In genomic region chr6:2999005-2999620, GRCh38 we compare ENCODE assay signal across 8 cellular contexts. TPM values are rescaled to one million over a fixed set of nuclear protein-coding genes. Genes with fewer than 3 reads are reported as not detected.
A peak's percentile ranks its signal among the peaks of the same experiment; 100 is the strongest.
DNase-seq lines count a peak whose midpoint lies in the region; ATAC-seq and TF ChIP-seq lines count a peak whose summit lies in the region.

No MANE protein-coding gene starts in this region.

- WGBS in endodermal cell (ENCODE audit: insufficient coverage in 1 of 2, insufficient read length in 1 of 2), 2 experiments = 1 to 2% methylated on average over 21 to 30 of the region's 30 CpGs

- no peak overlapping the region for H3K9ac ChIP-seq in SK-N-MC (ENCODE audit: insufficient read length)
- H3K9ac ChIP-seq in endodermal cell (ENCODE audit: extremely low read depth, low read length, poor library complexity, severe bottlenecking) = peak overlapping the region; percentile 39

- peaks cover 15% of the 10 kb centered on the region for H3K36me3 Mint-ChIP-seq in endodermal cell (ENCODE audit: low read depth)

- intact Hi-C loops in uterus (cut with DNase I; ENCODE audit: low total_unique reads) = loop anchor here (5.0 kb wide), 1 partner anchor 58 kb away; no protein-coding TSS in a partner anchor

- TF ChIP-seq POLR2A in uterus (IDR thresholded peaks at IDR 0.05) = no peak

- H3K27me3 ChIP-seq in endodermal cell (ENCODE audit: control insufficient read depth, insufficient read depth, low read length, poor library complexity, severe bottlenecking) (peaks cover 8% of the 10 kb centered on the region), muscle layer of duodenum (ENCODE audit: low read depth, low read length) (no peaks in the 10 kb centered on the region), uterus (no peaks in the 10 kb centered on the region)

- H3K36me3 ChIP-seq in SK-N-MC (ENCODE audit: insufficient read depth, low read length) (no peaks in the 10 kb centered on the region; the same call in 1 of the 2 replicates), endodermal cell (ENCODE audit: control insufficient read depth, insufficient read depth, low read length) (no peaks in the 10 kb centered on the region), muscle layer of duodenum (ENCODE audit: control insufficient read depth in 1 of 2, insufficient read depth in 2 of 2, low read length in 2 of 2) (no peaks in the 10 kb centered on the region), uterus (no peaks in the 10 kb centered on the region)

- H3K4me3 ChIP-seq in GM12865 (ENCODE audit: low read depth, low read length) = peak overlapping the region; percentile 69
- H3K4me3 ChIP-seq in SK-N-MC = peak overlapping the region; percentile 98
- peak overlapping the region; percentile 85 for H3K4me3 ChIP-seq in endodermal cell (ENCODE audit: low read length)
- peak overlapping the region; percentile 61 to 84 for H3K4me3 ChIP-seq in muscle layer of duodenum (ENCODE audit: low read depth in 1 of 2, low read length in 2 of 2)
- peak overlapping the region; percentile 44 to 95 for H3K4me3 ChIP-seq in uterus

- H3K27me3 Mint-ChIP-seq in endodermal cell (ENCODE audit: insufficient read depth) = peaks cover 7% of the 10 kb centered on the region

- peak; percentile 82 for DNase-seq in A172 (ENCODE audit: low spot score)
- DNase-seq in GM12865 (ENCODE audit: low read depth) = peak; percentile 42
- DNase-seq in SK-N-MC (ENCODE audit: low read depth, low spot score) = no peak
- DNase-seq in endodermal cell = no peak
- no peak for DNase-seq in uterus
- DNase-seq in ecto neural progenitor cell (ENCODE audit: low spot score) = no peak

- H3K4me1 ChIP-seq in endodermal cell (ENCODE audit: control insufficient read depth, insufficient read depth, low read length) (no peaks in the 10 kb centered on the region), muscle layer of duodenum (ENCODE audit: control insufficient read depth in 1 of 2, insufficient read depth in 2 of 2, low read length in 2 of 2) (peaks cover 0 to 11% of the 10 kb centered on the region in 2 donors), uterus (no peaks in the 10 kb centered on the region)

- H3K9me3 Mint-ChIP-seq in endodermal cell = peaks cover under 1% of the 10 kb centered on the region

- H3K27ac Mint-ChIP-seq in endodermal cell = peak overlapping the region; percentile 59

- TF ChIP-seq CTCF in GM12865 (IDR thresholded peaks at IDR 0.05; ENCODE audit: insufficient read depth, low read depth, low read length, missing control alignments) (no peak), endodermal cell (conservative IDR thresholded peaks at IDR 0.05) (no peak), uterus (IDR thresholded peaks at IDR 0.05) (no peak)

- no peak overlapping the region for H3K27ac ChIP-seq in SK-N-MC
- H3K27ac ChIP-seq in endodermal cell (ENCODE audit: low read depth, low read length) = no peak overlapping the region
- peak overlapping the region; percentile 67 for H3K27ac ChIP-seq in muscle layer of duodenum (ENCODE audit: low read length)
- H3K27ac ChIP-seq in uterus = peak overlapping the region; percentile 80 to 87

- peaks cover 11% of the 10 kb centered on the region for H3K4me1 Mint-ChIP-seq in endodermal cell

- peak; percentile 30 for ATAC-seq in HG03135 (IDR thresholded peaks at IDR 0.05; ENCODE audit: unreplicated experiment)

- peak overlapping the region; percentile 79 for H3K4me3 Mint-ChIP-seq in endodermal cell

- H3K9me3 ChIP-seq in SK-N-MC (ENCODE audit: low read depth, low read length) (no peaks in the 10 kb centered on the region), endodermal cell (ENCODE audit: control insufficient read depth, low read length) (no peaks in the 10 kb centered on the region), muscle layer of duodenum (ENCODE audit: control insufficient read depth in 1 of 2, low read length in 2 of 2) (no peaks in the 10 kb centered on the region), uterus (no peaks in the 10 kb centered on the region)

RNA-seq across cellular contexts. Expression of gene NQO2, which starts 0.6 kb away (rescaled TPM):
- 61.6 and 74.5 TPM in 2 replicates for total RNA-seq in A172 (2014; rRNA removed; shearing (Covaris generic))
- 100 to 1,000 TPM in 1 of 2 donors, 10 to 100 TPM in 1; 50.8 to 199 TPM for total RNA-seq in endodermal cell
- 46.8 TPM for polyA plus RNA-seq in endodermal cell (2013, experiment 1 of 2)
- 40.7 TPM for polyA plus RNA-seq in endodermal cell (2013, experiment 2 of 2)
- total RNA-seq in uterus = 10 to 100 TPM in 3 of 4 donors, 1 to 10 TPM in 1; 7.8 to 50.3 (median 21.6) TPM

RNA-seq across cellular contexts. Expression of gene SERPINB6, which starts 27.7 kb away (rescaled TPM):
- 121 and 141 TPM in 2 replicates for total RNA-seq in A172 (2014; rRNA removed; shearing (Covaris generic))
- 100 to 1,000 TPM; 128 to 150 TPM for total RNA-seq in endodermal cell
- polyA plus RNA-seq in endodermal cell (2013, experiment 1 of 2) = 39.0 TPM
- polyA plus RNA-seq in endodermal cell (2013, experiment 2 of 2) = 39.4 TPM
- 100 to 1,000 TPM in 3 of 4 donors, 10 to 100 TPM in 1; 84.9 to 266 (median 203) TPM for total RNA-seq in uterus

Comparison
In these comparisons a context has a peak if more than half of its experiments do, and no peak if none do; other contexts are left out.
1. DNase-seq: peak in A172 (single experiment) and GM12865 (single experiment); none in SK-N-MC (single experiment), endodermal cell (single experiment), uterus (0 of 2) and ecto neural progenitor cell (single experiment).
2. H3K27ac ChIP-seq: peak in muscle layer of duodenum (single experiment) and uterus (2 of 2); none in SK-N-MC (single experiment) and endodermal cell (single experiment).
3. Peak in every context shown above with its lines, with median percentiles within 50 percentile points of each other: H3K4me3 ChIP-seq.